9 cellular contexts compared by ENCODE assay signal in the genomic region with DNA sequence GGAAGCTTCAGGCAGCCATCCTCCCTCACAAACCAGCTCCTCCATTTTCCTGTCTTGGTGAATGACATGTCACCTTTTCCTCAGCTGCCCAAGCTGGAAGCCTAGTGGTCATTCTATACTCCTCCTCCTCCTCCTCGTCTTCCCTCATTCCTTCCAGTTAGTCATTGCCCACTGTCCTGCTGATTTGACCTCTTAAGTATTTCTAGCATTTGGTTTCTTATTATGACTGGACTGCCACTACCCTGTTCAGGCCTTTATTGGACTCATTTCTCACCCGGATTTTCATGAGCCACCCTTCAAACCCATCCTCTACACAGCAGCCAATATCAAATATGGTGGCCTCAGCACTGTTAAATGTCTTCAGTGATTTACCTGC. TPM values are rescaled to one million over a fixed set of nuclear protein-coding genes. Genes with fewer than 3 reads are reported as not detected.
A peak's percentile ranks its signal among the peaks of the same experiment; 100 is the strongest.
DNase-seq lines count a peak whose midpoint lies in the region; ATAC-seq lines count a peak whose summit lies in the region.
"Had no signal": no experiment of that assay in that cellular context is flagged by ENCODE, and none has a peak within 500 bp of the region (broad histone marks: within the 10 kb centered on the region; RNA-seq: fewer than 3 reads in every experiment).

No MANE protein-coding gene starts in this region.

- no peak for DNase-seq in activated naive CD4-positive, alpha-beta T cell (lab: John Stamatoyannopoulos, UW)
- DNase-seq in LHCN-M2 (ENCODE audit: low read depth) (peak; percentile 81), DMS153 treated with DMSO at 0.1 percent for 48 hours (lab: John Stamatoyannopoulos, UW; ENCODE audit: unreplicated experiment) (no peak), DMS53 treated with DMSO at 0.1 percent for 48 hours (lab: John Stamatoyannopoulos, UW; ENCODE audit: unreplicated experiment) (no peak)
- DNase-seq: T-helper 9 cell had no signal

- peaks cover 47% of the 10 kb centered on the region for H3K4me1 ChIP-seq in thymus (ENCODE audit: control insufficient read depth, insufficient read depth, low read length)

- H3K4me3 Mint-ChIP-seq in activated naive CD4-positive, alpha-beta T cell treated with anti-CD3 and anti-CD28 coated beads, Interleukin-2, amount 50 U/mL, for 24 hours, result no peak overlapping the region
- no peak overlapping the region for H3K4me3 Mint-ChIP-seq in dendritic cell treated with granulocyte-macrophage colony-stimulating factor and Interleukin-4, amounts not matched to agents 40 ng/mL and 50 ng/mL, for 4 days

- peak overlapping the region; percentile 72 for H3K27ac Mint-ChIP-seq in activated naive CD4-positive, alpha-beta T cell treated with anti-CD3 and anti-CD28 coated beads, Interleukin-2, amount 50 U/mL, for 24 hours
- peak overlapping the region; percentile 84 for H3K27ac Mint-ChIP-seq in dendritic cell treated with granulocyte-macrophage colony-stimulating factor and Interleukin-4, amounts not matched to agents 40 ng/mL and 50 ng/mL, for 4 days

- H3K27me3 Mint-ChIP-seq in activated naive CD4-positive, alpha-beta T cell treated with anti-CD3 and anti-CD28 coated beads, Interleukin-2, amount 50 U/mL, for 24 hours, result no peaks in the 10 kb centered on the region
- H3K27me3 Mint-ChIP-seq in dendritic cell treated with granulocyte-macrophage colony-stimulating factor and Interleukin-4, amounts not matched to agents 40 ng/mL and 50 ng/mL, for 4 days, result no peaks in the 10 kb centered on the region

- no peak for ATAC-seq in HG03571 (IDR thresholded peaks at IDR 0.05; ENCODE audit: unreplicated experiment)

- no peaks in the 10 kb centered on the region for H3K36me3 ChIP-seq in thymus (ENCODE audit: control insufficient read depth, insufficient read depth)

- H3K27ac ChIP-seq in thymus (ENCODE audit: low read depth), result peak overlapping the region; percentile 9

- H3K9me3 Mint-ChIP-seq in activated naive CD4-positive, alpha-beta T cell treated with anti-CD3 and anti-CD28 coated beads, Interleukin-2, amount 50 U/mL, for 24 hours, result peaks cover 5% of the 10 kb centered on the region
- H3K9me3 Mint-ChIP-seq in dendritic cell treated with granulocyte-macrophage colony-stimulating factor and Interleukin-4, amounts not matched to agents 40 ng/mL and 50 ng/mL, for 4 days, result peaks cover 17% of the 10 kb centered on the region

- peaks cover 81% of the 10 kb centered on the region for H3K4me1 Mint-ChIP-seq in activated naive CD4-positive, alpha-beta T cell treated with anti-CD3 and anti-CD28 coated beads, Interleukin-2, amount 50 U/mL, for 24 hours
- H3K4me1 Mint-ChIP-seq in dendritic cell treated with granulocyte-macrophage colony-stimulating factor and Interleukin-4, amounts not matched to agents 40 ng/mL and 50 ng/mL, for 4 days (ENCODE audit: low read depth), result peaks cover 54% of the 10 kb centered on the region

- 93% methylated on average over 2 of the region's 2 CpGs for WGBS in thymus

- no peaks in the 10 kb centered on the region for H3K27me3 ChIP-seq in thymus (ENCODE audit: control insufficient read depth, insufficient read depth)

- no peaks in the 10 kb centered on the region for H3K9me3 ChIP-seq in thymus (ENCODE audit: control insufficient read depth)

- H3K36me3 Mint-ChIP-seq in activated naive CD4-positive, alpha-beta T cell treated with anti-CD3 and anti-CD28 coated beads, Interleukin-2, amount 50 U/mL, for 24 hours, result peaks cover 3% of the 10 kb centered on the region
- H3K36me3 Mint-ChIP-seq in dendritic cell treated with granulocyte-macrophage colony-stimulating factor and Interleukin-4, amounts not matched to agents 40 ng/mL and 50 ng/mL, for 4 days (ENCODE audit: low read depth), result peaks cover 37% of the 10 kb centered on the region

- intact Hi-C loops in dendritic cell treated with granulocyte-macrophage colony-stimulating factor and Interleukin-4, amounts not matched to agents 40 ng/mL and 50 ng/mL, for 4 days (cut with micrococcal nuclease), result no loop called here

- no peak overlapping the region for H3K4me3 ChIP-seq in thymus (ENCODE audit: low read length)

RNA-seq across cellular contexts. Expression of a gene that starts 21.9 kb away (rescaled TPM):
- total RNA-seq in LHCN-M2 (2014; rRNA removed), result 32.5 and 33.1 TPM in 2 replicates
- polyA plus RNA-seq in LHCN-M2 (2012), result 15.4 TPM
- 8.8 TPM for polyA plus RNA-seq in thymus
